In genomic region chr5:9865574-9865973, GRCh38 we compare ENCODE assay signal across 23 cellular contexts.
"Had no signal": no experiment of that assay in that cellular context is flagged by ENCODE, and none has a peak within 500 bp of the region (broad histone marks: within the 10 kb centered on the region; RNA-seq: fewer than 3 reads in every experiment).

No MANE protein-coding gene starts in this region.

- H3K4me1 Mint-ChIP-seq: naive B cell; stimulated activated memory B cell treated with anti-CD40 and anti-IgM and Interleukin-4, amounts not matched to agents 10 μg/mL and 1 μg/mL and 100 μg/mL, for 72 hours had no signal

- DNase-seq: cortex of kidney; dorsolateral prefrontal cortex; effector CD8-positive, alpha-beta T cell; kidney; left cardiac atrium; left ventricle myocardium inferior; mesenchymal stem cell; naive B cell; nephron progenitor cell; spleen; stimulated activated CD4-positive, alpha-beta T cell treated with anti-CD3 and anti-CD28 coated beads, Interleukin-15, amount 100 ng/mL, for 24 hours; stimulated activated CD4-positive, alpha-beta T cell treated with anti-CD3 and anti-CD28 coated beads, Interleukin-1b, Interleukin-23, amount 100 ng/mL, for 48 hours; stimulated activated CD4-positive, alpha-beta T cell treated with anti-CD3 and anti-CD28 coated beads, Interleukin-4, amount 100 ng/mL, for 24 hours; tibial artery; upper lobe of right lung had no signal

- ATAC-seq: left cardiac atrium; sciatic nerve; stimulated activated memory B cell treated with anti-CD40 and anti-IgM and Interleukin-4, amounts not matched to agents 10 μg/mL and 1 μg/mL and 100 μg/mL, for 72 hours; upper lobe of right lung had no signal

- H3K36me3 Mint-ChIP-seq: stimulated activated memory B cell treated with anti-CD40 and anti-IgM and Interleukin-4, amounts not matched to agents 10 μg/mL and 1 μg/mL and 100 μg/mL, for 72 hours had no signal

- H3K36me3 ChIP-seq: esophagus muscularis mucosa, left ventricle myocardium inferior, prostate gland, spleen, tibial artery, upper lobe of right lung, vagina had no signal

- H3K4me3 ChIP-seq: dorsolateral prefrontal cortex, esophagus muscularis mucosa, left ventricle myocardium inferior, lung, prostate gland, spleen, tibial artery, upper lobe of right lung, vagina had no signal

- H2AFZ ChIP-seq: parathyroid adenoma had no signal

- H3K27ac ChIP-seq: dorsolateral prefrontal cortex, esophagus muscularis mucosa, left ventricle myocardium inferior, parathyroid adenoma, prostate gland, spleen, tibial artery, upper lobe of right lung, vagina had no signal

- H3K27me3 Mint-ChIP-seq: stimulated activated memory B cell treated with anti-CD40 and anti-IgM and Interleukin-4, amounts not matched to agents 10 μg/mL and 1 μg/mL and 100 μg/mL, for 72 hours; stimulated activated naive CD8-positive, alpha-beta T cell treated with anti-CD3 and anti-CD28 coated beads, Interleukin-15, Interleukin-2, amounts not matched to agents 100 ng/mL and 50 ng/mL, for 24 hours had no signal

- H3K79me2 ChIP-seq: parathyroid adenoma had no signal

- H3K4me1 ChIP-seq: esophagus muscularis mucosa, left ventricle myocardium inferior, prostate gland, spleen, tibial artery, upper lobe of right lung, vagina had no signal

- H3K27ac Mint-ChIP-seq: naive B cell; nephron progenitor cell; stimulated activated memory B cell treated with anti-CD40 and anti-IgM and Interleukin-4, amounts not matched to agents 10 μg/mL and 1 μg/mL and 100 μg/mL, for 72 hours; stimulated activated naive CD8-positive, alpha-beta T cell treated with anti-CD3 and anti-CD28 coated beads, Interleukin-15, Interleukin-2, amounts not matched to agents 100 ng/mL and 50 ng/mL, for 24 hours had no signal

- H3K4me3 Mint-ChIP-seq: naive B cell; nephron progenitor cell; stimulated activated memory B cell treated with anti-CD40 and anti-IgM and Interleukin-4, amounts not matched to agents 10 μg/mL and 1 μg/mL and 100 μg/mL, for 72 hours; stimulated activated naive CD8-positive, alpha-beta T cell treated with anti-CD3 and anti-CD28 coated beads, Interleukin-15, Interleukin-2, amounts not matched to agents 100 ng/mL and 50 ng/mL, for 24 hours had no signal

- H3K9me3 ChIP-seq: prostate gland, vagina had no signal
